1 cellular context compared by ENCODE assay signal in genomic region chr5:123414975-123415374, GRCh38.
TF ChIP-seq lines count a peak whose summit lies in the region.

No MANE protein-coding gene starts in this region.

TF ChIP-seq in HepG2, 621 proteins besides CTCF, POLR2A, EP300 and RAD21 (continued from another document):
- no peak for TF ChIP-seq CSRNP1 (CRISPR knock-in tag; IDR thresholded peaks at IDR 0.05)
